In genomic region chr20:3927486-3928291, GRCh38 we compare ENCODE assay signal across 8 cellular contexts. TPM values are rescaled to one million over a fixed set of nuclear protein-coding genes. Genes with fewer than 3 reads are reported as not detected.
DNase-seq lines count a peak whose midpoint lies in the region; ATAC-seq, FAIRE-seq and TF ChIP-seq lines count a peak whose summit lies in the region.

No MANE protein-coding gene starts in this region.

- no peak for FAIRE-seq in A549 (lab: Jason Lieb, UNC)

- no peak; a peak in 1 of 6 replicates for ATAC-seq in A549
- ATAC-seq in T-cell (replicated peaks in 1 of 4), result peak in 1 of 4 experiments; percentile 27
- no peak for ATAC-seq in HG03025 (IDR thresholded peaks at IDR 0.05; ENCODE audit: low FRiP score, unreplicated experiment)
- no peak for ATAC-seq in HG03378 (IDR thresholded peaks at IDR 0.05; ENCODE audit: unreplicated experiment)
- no peak for ATAC-seq in GM18861 (IDR thresholded peaks at IDR 0.05; ENCODE audit: unreplicated experiment)

- H3K4me1 ChIP-seq in A549 (peaks cover 17% of the 10 kb centered on the region; the same call in 2 of the 3 replicates), left ventricle myocardium inferior (peaks cover 77% of the 10 kb centered on the region)

- H3K27me3 ChIP-seq in HL-60 (ENCODE audit: insufficient read depth, poor library complexity, severe bottlenecking), result no peaks in the 10 kb centered on the region
- no peaks in the 10 kb centered on the region for H3K27me3 ChIP-seq in left ventricle myocardium inferior (ENCODE audit: low read depth)

- no peak for TF ChIP-seq POLR2A in A549 (IDR thresholded peaks at IDR 0.05; ENCODE audit: low read length)

- no peak overlapping the region for H3K4me2 ChIP-seq in A549

- H3K36me3 Mint-ChIP-seq in T-cell, result peaks cover 10% of the 10 kb centered on the region

- H3K4me3 ChIP-seq in A549 (no peak overlapping the region), HL-60 (replicated peaks; ENCODE audit: insufficient read depth, low read length) (no peak overlapping the region), left ventricle myocardium inferior (no peak overlapping the region)

- no peak for DNase-seq in A549 (ENCODE audit: low read depth in 1 of 2, low spot score in 1 of 2)
- DNase-seq in HL-60 (ENCODE audit: low read depth in 1 of 2, low spot score in 1 of 2), result peak; percentile 89 to 90
- DNase-seq in T-cell, result no peak
- DNase-seq in left ventricle myocardium inferior, result no peak
- DNase-seq in NCI-H2081 treated with DMSO at 0.1 percent for 48 hours (lab: John Stamatoyannopoulos, UW), result no peak

- TF ChIP-seq RAD21 in A549 (conservative IDR thresholded peaks at IDR 0.05 in 1 of 2, IDR thresholded peaks at IDR 0.05 in 1 of 2), result no peak

- H3K9me3 Mint-ChIP-seq in T-cell, result no peaks in the 10 kb centered on the region

- H3K27ac Mint-ChIP-seq in T-cell, result peak overlapping the region; percentile 24 to 75

- 73% methylated on average over 10 of the region's 10 CpGs for WGBS in A549 (ENCODE audit: missing lambda C conversion rate)

- TF ChIP-seq EP300 in A549 (IDR thresholded peaks at IDR 0.05), result no peak

- POLR2A ChIA-PET in A549 (lab: Yijun Ruan, JAX), result no interaction called here
- POLR2A ChIA-PET in T-cell (lab: Charles Lee), result no interaction called here

- peak overlapping the region in 1 of 2 experiments; percentile 11; a peak in 2 of 6 replicates for H3K27ac ChIP-seq in A549
- H3K27ac ChIP-seq in HL-60 (replicated peaks), result peak overlapping the region; percentile 46
- H3K27ac ChIP-seq in left ventricle myocardium inferior (replicated peaks), result peak overlapping the region; percentile 50

- TF ChIP-seq CTCF in A549 (IDR thresholded peaks at IDR 0.05), result no peak
- TF ChIP-seq CTCF in HL-60 (IDR thresholded peaks at IDR 0.05; ENCODE audit: insufficient read depth, low read length), result no peak
- no peak for TF ChIP-seq CTCF in left ventricle myocardium inferior (IDR thresholded peaks at IDR 0.05; ENCODE audit: borderline replicate concordance)

- H3K36me3 ChIP-seq in left ventricle myocardium inferior, result peaks cover 27% of the 10 kb centered on the region

- no peaks in the 10 kb centered on the region for H3K9me3 ChIP-seq in A549
- no peaks in the 10 kb centered on the region for H3K9me3 ChIP-seq in left ventricle myocardium inferior (replicated peaks)

- no peak overlapping the region for H3K4me3 Mint-ChIP-seq in T-cell

- CTCF ChIA-PET in A549 (lab: Yijun Ruan, JAX), result interaction anchor here (0.7 to 3.0 kb wide), 7 partner anchors 9 to 158 kb away, joined by 3 to 8 read pairs (median 4); no protein-coding TSS in a partner anchor
- CTCF ChIA-PET in T-cell (lab: Charles Lee), result interaction anchor here in 1 of 2 donors (0.6 kb wide), 1 partner anchor 26 kb away, joined by 4 read pairs; no protein-coding TSS in a partner anchor

- H3K4me1 Mint-ChIP-seq in T-cell, result peaks cover 43 to 66% (median 58%) of the 10 kb centered on the region in 3 donors

- H3K27me3 Mint-ChIP-seq in T-cell, result no peaks in the 10 kb centered on the region

- intact Hi-C loops in left ventricle myocardium inferior (cut with micrococcal nuclease), result no loop called here

TF ChIP-seq in A549, 52 proteins besides CTCF, POLR2A, EP300 and RAD21:
- TF ChIP-seq RCOR1 (IDR thresholded peaks at IDR 0.05; ENCODE audit: low read depth, low read length), result no peak
- TF ChIP-seq CEBPB (IDR thresholded peaks at IDR 0.05), result 0 out of 4 replicates have a peak, but pooled peaks of 1 of the 2 experiments have one; percentile 21
- TF ChIP-seq FOSB (CRISPR knock-in tag; IDR thresholded peaks at IDR 0.05), result peak; percentile 20; the same call in 1 of the 2 replicates
- TF ChIP-seq GATA3 (IDR thresholded peaks at IDR 0.05; ENCODE audit: borderline replicate concordance), result no peak
- TF ChIP-seq RFX5 (IDR thresholded peaks at IDR 0.05), result no peak
- TF ChIP-seq RARB (CRISPR knock-in tag; IDR thresholded peaks at IDR 0.05), result peak; percentile 3; the same call in 1 of the 2 replicates
- TF ChIP-seq HOXB5 (CRISPR knock-in tag; IDR thresholded peaks at IDR 0.05), result no peak
- TF ChIP-seq ZNF302 (CRISPR knock-in tag; IDR thresholded peaks at IDR 0.05), result no peak
- no peak for TF ChIP-seq ZSCAN20 (CRISPR knock-in tag; IDR thresholded peaks at IDR 0.05)
- no peak for TF ChIP-seq USF2 (IDR thresholded peaks at IDR 0.05)
- TF ChIP-seq EHF (CRISPR knock-in tag; IDR thresholded peaks at IDR 0.05), result no peak

RNA-seq across cellular contexts. Expression of gene PANK2, which starts 38.5 kb away (rescaled TPM):
- polyA plus RNA-seq in A549 (2011; rRNA removed), result 39.3 and 45.9 TPM in 2 replicates
- polyA plus RNA-seq in A549 (2012; cell fraction: cytosol; rRNA removed), result 22.6 and 24.5 TPM in 2 replicates
- polyA plus RNA-seq in A549 (2012; cell fraction: nucleus; rRNA removed), result 28.4 and 38.2 TPM in 2 replicates
- polyA plus RNA-seq in A549 (2017; fragmentation: RNase III; extraction: RNeasy Plus Mini Kit Qiagen cat#74134 plus additional on column Dnase treatment), result 40.3 to 44.6 TPM (median 43.8 TPM) in 3 replicates
- polyA minus RNA-seq in A549 (2011; rRNA and poly(A)+ RNA removed), result 35.8 and 40.1 TPM in 2 replicates
- total RNA-seq in T-cell, result 10 to 100 TPM; 45.0 to 67.0 (median 63.6) TPM
- total RNA-seq in left ventricle myocardium inferior, result 16.4 TPM

Comparison
In these comparisons a context has a peak if more than half of its experiments do, and no peak if none do; other contexts are left out.
1. DNase-seq: peak in HL-60 (2 of 2); none in A549 (0 of 2), T-cell (0 of 34), left ventricle myocardium inferior (single experiment) and NCI-H2081 treated with DMSO at 0.1 percent for 48 hours (single experiment).